ENCODE assay signal across 8 cellular contexts in the genomic region with DNA sequence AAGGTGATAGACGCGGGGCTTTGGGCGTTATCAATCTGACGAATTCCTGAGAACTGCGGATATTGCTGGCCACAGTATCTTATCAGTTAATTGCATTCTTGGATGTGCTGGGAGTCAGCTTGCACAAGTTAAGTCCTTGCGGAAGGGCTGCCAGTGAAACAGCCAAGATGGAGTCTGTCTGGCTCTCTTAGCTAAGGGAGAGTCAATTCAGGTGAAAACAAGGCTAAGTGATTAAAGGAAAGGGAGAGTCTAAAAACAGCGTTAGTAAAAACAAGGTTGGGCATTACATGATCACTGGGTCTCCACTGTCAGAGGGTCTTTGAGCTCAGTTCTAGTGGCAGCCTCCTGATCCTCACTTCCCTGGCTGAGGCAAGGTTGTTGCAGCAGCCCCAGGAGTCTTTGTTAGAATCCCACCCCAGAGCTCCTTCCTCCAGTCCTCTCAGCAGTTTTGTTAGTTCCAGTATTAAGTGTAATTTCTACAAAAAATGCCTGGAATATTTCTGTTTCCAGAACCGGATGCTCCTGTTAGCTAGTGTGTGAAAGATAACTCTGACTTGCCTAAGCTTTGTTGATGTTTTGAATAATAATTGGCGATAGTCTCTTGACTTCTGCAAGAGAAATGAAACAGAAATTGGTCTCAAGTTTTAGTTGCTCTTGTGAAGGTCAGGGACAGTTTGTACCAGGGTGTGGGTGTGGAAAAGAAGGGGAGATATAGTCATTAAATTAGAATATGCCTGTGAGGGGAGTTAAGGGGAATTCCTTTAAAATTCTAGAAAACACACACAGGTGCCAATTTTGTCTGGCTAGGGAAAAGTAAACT. TPM values are rescaled to one million over a fixed set of nuclear protein-coding genes. Genes with fewer than 3 reads are reported as not detected.
DNase-seq lines count a peak whose midpoint lies in the region; ATAC-seq and TF ChIP-seq lines count a peak whose summit lies in the region.

No MANE protein-coding gene starts in this region.

- TF ChIP-seq EP300 in suprapubic skin (IDR thresholded peaks at IDR 0.05) = no peak

- DNase-seq in GM06990 (ENCODE audit: extremely low read depth, insufficient read length) (peak; percentile 44), HFFc6 (peak; percentile 32), right cardiac atrium (peak in 2 of 3 donors; percentile 44 to 67), suprapubic skin (ENCODE audit: low spot score in 2 of 2) (no peak), D341Med (ENCODE audit: low spot score) (no peak)
- DNase-seq in activated CD8-positive, alpha-beta T cell treated with anti-CD3 and anti-CD28 coated beads, Interleukin-2, amount 10 ng/mL, durations not matched to agents 7 days and 5 days = no peak

- POLR2A ChIA-PET in activated CD8-positive, alpha-beta T cell treated with anti-CD3 and anti-CD28 coated beads, Interleukin-2, amount 10 ng/mL, durations not matched to agents 7 days and 5 days (lab: Charles Lee) = interaction anchor here (0.7 to 1.8 kb wide), 9 partner anchors 9 to 413 kb away, joined by 3 to 8 read pairs (median 5); partner anchors contain the start of genes HYCC2 and ORC2

- H3K4me1 ChIP-seq in right cardiac atrium (ENCODE audit: control insufficient read depth, insufficient read depth, low read length) = peaks cover 47% of the 10 kb centered on the region
- H3K4me1 ChIP-seq in suprapubic skin = peaks cover 97% of the 10 kb centered on the region

- H3K36me3 ChIP-seq in GM06990 (ENCODE audit: control insufficient read depth, insufficient read depth, low read length) = no peaks in the 10 kb centered on the region; the same call in none of the 2 replicates
- no peaks in the 10 kb centered on the region for H3K36me3 ChIP-seq in suprapubic skin

- peaks cover 97% of the 10 kb centered on the region for H3K4me1 Mint-ChIP-seq in HFFc6 (ENCODE audit: low read depth)
- H3K4me1 Mint-ChIP-seq in activated CD8-positive, alpha-beta T cell treated with anti-CD3 and anti-CD28 coated beads, Interleukin-2, amount 10 ng/mL, durations not matched to agents 7 days and 5 days (ENCODE audit: low read depth) = peaks cover 89% of the 10 kb centered on the region

- no peak for ATAC-seq in activated CD8-positive, alpha-beta T cell treated with anti-CD3 and anti-CD28 coated beads, Interleukin-2, amount 10 ng/mL, durations not matched to agents 7 days and 5 days
- ATAC-seq in right cardiac atrium (peak; percentile 40), HG02642 (IDR thresholded peaks at IDR 0.05; ENCODE audit: poor library complexity, unreplicated experiment) (no peak), HG03025 (IDR thresholded peaks at IDR 0.05; ENCODE audit: low FRiP score, unreplicated experiment) (no peak)

- H3K27ac ChIP-seq in right cardiac atrium (ENCODE audit: low read length) (peak overlapping the region; percentile 100), suprapubic skin (peak overlapping the region; percentile 88)

- intact Hi-C loops in right cardiac atrium (cut with DNase I) = no loop called here

- CTCF ChIA-PET in activated CD8-positive, alpha-beta T cell treated with anti-CD3 and anti-CD28 coated beads, Interleukin-2, amount 10 ng/mL, durations not matched to agents 7 days and 5 days (lab: Charles Lee) = interaction anchor here (0.6 to 2.0 kb wide), 7 partner anchors 15 to 263 kb away, joined by 3 to 11 read pairs (median 5); partner anchors contain the start of gene CLK1

- WGBS in right cardiac atrium = 5% methylated on average over 9 of the region's 9 CpGs
- whole genome bisulfite sequencing in suprapubic skin = 21% methylated on average over 9 of the region's 9 CpGs

- TF ChIP-seq CTCF in GM06990 (IDR thresholded peaks at IDR 0.05; ENCODE audit: insufficient read depth, low read length, poor library complexity, severe bottlenecking) (no peak), HFFc6 (IDR thresholded peaks at IDR 0.05) (no peak), suprapubic skin (IDR thresholded peaks at IDR 0.05) (no peak)

- H3K9me3 Mint-ChIP-seq in HFFc6 = no peaks in the 10 kb centered on the region
- no peaks in the 10 kb centered on the region for H3K9me3 Mint-ChIP-seq in activated CD8-positive, alpha-beta T cell treated with anti-CD3 and anti-CD28 coated beads, Interleukin-2, amount 10 ng/mL, durations not matched to agents 7 days and 5 days (ENCODE audit: insufficient read depth)

- H3K4me3 ChIP-seq in GM06990 (replicated peaks; ENCODE audit: low read depth, low read length) (peak overlapping the region; percentile 60), right cardiac atrium (ENCODE audit: low read length) (peak overlapping the region; percentile 34), suprapubic skin (peak overlapping the region; percentile 36)

- peaks cover 10% of the 10 kb centered on the region for H3K27me3 Mint-ChIP-seq in HFFc6 (ENCODE audit: insufficient read depth)
- H3K27me3 Mint-ChIP-seq in activated CD8-positive, alpha-beta T cell treated with anti-CD3 and anti-CD28 coated beads, Interleukin-2, amount 10 ng/mL, durations not matched to agents 7 days and 5 days (ENCODE audit: low read depth) = no peaks in the 10 kb centered on the region

- H3K36me3 Mint-ChIP-seq in HFFc6 (ENCODE audit: low read depth) = peaks cover 30% of the 10 kb centered on the region
- H3K36me3 Mint-ChIP-seq in activated CD8-positive, alpha-beta T cell treated with anti-CD3 and anti-CD28 coated beads, Interleukin-2, amount 10 ng/mL, durations not matched to agents 7 days and 5 days (ENCODE audit: low read depth) = peaks cover 65% of the 10 kb centered on the region

- H3K27me3 ChIP-seq in GM06990 (replicated peaks; ENCODE audit: control insufficient read depth, insufficient read depth, low read length) (no peaks in the 10 kb centered on the region), right cardiac atrium (ENCODE audit: control insufficient read depth, insufficient read depth) (no peaks in the 10 kb centered on the region), suprapubic skin (no peaks in the 10 kb centered on the region)

- peak overlapping the region; percentile 82 for H3K27ac Mint-ChIP-seq in HFFc6
- H3K27ac Mint-ChIP-seq in activated CD8-positive, alpha-beta T cell treated with anti-CD3 and anti-CD28 coated beads, Interleukin-2, amount 10 ng/mL, durations not matched to agents 7 days and 5 days = peak overlapping the region; percentile 98

- peak overlapping the region; percentile 76 for H3K4me3 Mint-ChIP-seq in HFFc6
- H3K4me3 Mint-ChIP-seq in activated CD8-positive, alpha-beta T cell treated with anti-CD3 and anti-CD28 coated beads, Interleukin-2, amount 10 ng/mL, durations not matched to agents 7 days and 5 days = peak overlapping the region; percentile 97

- H3K9me3 ChIP-seq in right cardiac atrium (ENCODE audit: control insufficient read depth, low read length) = no peaks in the 10 kb centered on the region
- H3K9me3 ChIP-seq in suprapubic skin = no peaks in the 10 kb centered on the region

- TF ChIP-seq POLR2A in suprapubic skin (IDR thresholded peaks at IDR 0.05) = no peak

RNA-seq across cellular contexts. Expression of gene CFLAR, which starts 10.6 kb away (rescaled TPM):
- 10 to 100 TPM; 56.0 to 65.1 (median 59.1) TPM for total RNA-seq in HFFc6 (2021; fragmentation: NEBNext Ultra II Directional; extraction: Animal tissue kit (Norgen Biotek cat#: 25700))
- total RNA-seq in activated CD8-positive, alpha-beta T cell treated with anti-CD3 and anti-CD28 coated beads, Interleukin-2, amount 10 ng/mL, durations not matched to agents 7 days and 5 days = 10 to 100 TPM; 90.4 to 95.0 TPM
- total RNA-seq in right cardiac atrium = 100 to 1,000 TPM; 232 to 310 (median 267) TPM
- 134 TPM for polyA plus RNA-seq in right cardiac atrium
- 100 to 1,000 TPM; 116 to 250 (median 147) TPM for total RNA-seq in suprapubic skin

RNA-seq across cellular contexts. Expression of gene NDUFB3, which starts 54.7 kb away (rescaled TPM):
- total RNA-seq in HFFc6 (2021; fragmentation: NEBNext Ultra II Directional; extraction: Animal tissue kit (Norgen Biotek cat#: 25700)) = 100 to 1,000 TPM; 132 to 167 (median 151) TPM
- 100 to 1,000 TPM; 167 to 173 TPM for total RNA-seq in activated CD8-positive, alpha-beta T cell treated with anti-CD3 and anti-CD28 coated beads, Interleukin-2, amount 10 ng/mL, durations not matched to agents 7 days and 5 days
- total RNA-seq in right cardiac atrium (100 to 1,000 TPM; 296 to 384 (median 313) TPM), suprapubic skin (10 to 100 TPM; 35.2 to 42.7 (median 37.5) TPM)
- 503 TPM for polyA plus RNA-seq in right cardiac atrium

RNA-seq across cellular contexts. Expression of gene HYCC2, which starts 55.0 kb away (rescaled TPM):
- 10 to 100 TPM; 12.1 to 17.6 (median 13.5) TPM for total RNA-seq in HFFc6 (2021; fragmentation: NEBNext Ultra II Directional; extraction: Animal tissue kit (Norgen Biotek cat#: 25700))
- total RNA-seq in activated CD8-positive, alpha-beta T cell treated with anti-CD3 and anti-CD28 coated beads, Interleukin-2, amount 10 ng/mL, durations not matched to agents 7 days and 5 days = 10 to 100 TPM; 35.9 to 40.2 TPM
- 10 to 100 TPM in 3 of 4 donors, 1 to 10 TPM in 1; 9.7 to 17.2 (median 13.4) TPM for total RNA-seq in right cardiac atrium
- 3.1 TPM for polyA plus RNA-seq in right cardiac atrium
- 10 to 100 TPM; 11.6 to 26.8 (median 12.7) TPM for total RNA-seq in suprapubic skin

RNA-seq across cellular contexts. Expression of gene CASP10, which starts 56.4 kb away (rescaled TPM):
- total RNA-seq in HFFc6 (2021; fragmentation: NEBNext Ultra II Directional; extraction: Animal tissue kit (Norgen Biotek cat#: 25700)) = 1 to 10 TPM in 4 of 6 experiments, under 1 TPM in 2; 0.36 to 1.9 (median 1.6) TPM
- 10 to 100 TPM; 40.7 to 42.8 TPM for total RNA-seq in activated CD8-positive, alpha-beta T cell treated with anti-CD3 and anti-CD28 coated beads, Interleukin-2, amount 10 ng/mL, durations not matched to agents 7 days and 5 days
- 1 to 10 TPM; 5.3 to 6.8 (median 5.8) TPM for total RNA-seq in right cardiac atrium
- 3.6 TPM for polyA plus RNA-seq in right cardiac atrium
- 10 to 100 TPM in 1 of 4 donors, 1 to 10 TPM in 3; 3.7 to 19.0 (median 7.4) TPM for total RNA-seq in suprapubic skin

Comparison
In these comparisons a context has a peak if more than half of its experiments do, and no peak if none do; other contexts are left out.
1. DNase-seq: peak in GM06990 (single experiment), HFFc6 (single experiment) and right cardiac atrium (2 of 3); none in activated CD8-positive, alpha-beta T cell treated with anti-CD3 and anti-CD28 coated beads, Interleukin-2, amount 10 ng/mL, durations not matched to agents 7 days and 5 days (single experiment), suprapubic skin (0 of 2) and D341Med (single experiment).
2. ATAC-seq: peak in right cardiac atrium (2 of 2); none in activated CD8-positive, alpha-beta T cell treated with anti-CD3 and anti-CD28 coated beads, Interleukin-2, amount 10 ng/mL, durations not matched to agents 7 days and 5 days (single experiment), HG02642 (single experiment) and HG03025 (single experiment).
3. Peak in every context shown above with its lines, with median percentiles within 50 percentile points of each other: H3K4me3 ChIP-seq.